Comparison of ENCODE assay signal across 8 cellular contexts in genomic region chr1:37807555-37808368, GRCh38. TPM values are rescaled to one million over a fixed set of nuclear protein-coding genes. Genes with fewer than 3 reads are reported as not detected.
DNase-seq lines count a peak whose midpoint lies in the region; ATAC-seq and TF ChIP-seq lines count a peak whose summit lies in the region.

C1orf122 (plus strand) TSS chr1:37807790; CDS start chr1:37808405, 615 bp downstream.
YRDC (minus strand) TSS chr1:37808208; CDS start chr1:37808180, 28 bp downstream.

- H3K9ac ChIP-seq in skeletal muscle tissue (ENCODE audit: low read depth in 1 of 3, low read length in 3 of 3): peak within 1 kb of the TSS; percentile 82 to 94 (median 93)

- intact Hi-C loops in breast epithelium (cut with DNase I; ENCODE audit: low total_unique reads): loop anchor here (5.0 kb wide), 1 partner anchor 1040 kb away; no protein-coding TSS in a partner anchor

- H3K27me3 ChIP-seq in WERI-Rb-1 (ENCODE audit: insufficient read depth, low read depth, severe bottlenecking): no peaks in the 10 kb centered on the region
- no peaks in the 10 kb centered on the region for H3K27me3 ChIP-seq in breast epithelium
- no peaks in the 10 kb centered on the region for H3K27me3 ChIP-seq in skeletal muscle tissue (ENCODE audit: control insufficient read depth in 3 of 3, insufficient read depth in 3 of 3, low read length in 3 of 3)

- H3K4me3 ChIP-seq in WERI-Rb-1 (ENCODE audit: low read depth, low read length) (peak within 1 kb of the TSS; percentile 69), breast epithelium (peak within 1 kb of the TSS; percentile 88 to 98 (median 96)), iPS-18c (ENCODE audit: insufficient read depth, low read depth, low read length) (peak within 1 kb of the TSS; percentile 65), skeletal muscle tissue (ENCODE audit: low read length in 3 of 3) (peak within 1 kb of the TSS; percentile 74 to 92 (median 86))

- H3K4me1 ChIP-seq in breast epithelium: peaks cover 4 to 14% of the 10 kb centered on the region in 2 donors
- peaks cover 17 to 23% (median 22%) of the 10 kb centered on the region in 3 donors for H3K4me1 ChIP-seq in skeletal muscle tissue (ENCODE audit: control insufficient read depth in 3 of 3, insufficient read depth in 3 of 3, low read length in 3 of 3)

- TF ChIP-seq CTCF in WERI-Rb-1 (IDR thresholded peaks at IDR 0.05; ENCODE audit: low read depth, low read length) (no peak), breast epithelium (IDR thresholded peaks at IDR 0.05) (no peak)

- H3K36me3 ChIP-seq in WERI-Rb-1 (peaks cover 54% of the 10 kb centered on the region), breast epithelium (peaks cover 4% of the 10 kb centered on the region), skeletal muscle tissue (ENCODE audit: control insufficient read depth in 3 of 3, insufficient read depth in 3 of 3, low read length in 3 of 3) (peaks cover 35 to 39% (median 39%) of the 10 kb centered on the region in 3 donors)

- peak; percentile 85 for ATAC-seq in GM18867 (IDR thresholded peaks at IDR 0.05; ENCODE audit: unreplicated experiment)
- ATAC-seq in HG03097 (IDR thresholded peaks at IDR 0.05; ENCODE audit: low FRiP score, unreplicated experiment): peak; percentile 78

- DNase-seq in A172 (ENCODE audit: low spot score) (peak; percentile 67), NCI-H2196 (lab: John Stamatoyannopoulos, UW; ENCODE audit: unreplicated experiment) (peak; percentile 93), WERI-Rb-1 (peak; percentile 95), breast epithelium (ENCODE audit: low spot score in 2 of 2) (peak; percentile 90 to 94)

- H3K9me3 ChIP-seq in WERI-Rb-1 (ENCODE audit: severe bottlenecking) (no peaks in the 10 kb centered on the region), breast epithelium (no peaks in the 10 kb centered on the region), iPS-18c (ENCODE audit: control insufficient read depth, insufficient read depth, low read length) (no peaks in the 10 kb centered on the region), skeletal muscle tissue (ENCODE audit: control insufficient read depth in 3 of 3, low read length in 3 of 3) (no peaks in the 10 kb centered on the region)

- H3K27ac ChIP-seq in WERI-Rb-1 (peak within 1 kb of the TSS; percentile 75), breast epithelium (peak within 1 kb of the TSS; percentile 93 to 98), skeletal muscle tissue (ENCODE audit: low read depth, low read length) (peak within 1 kb of the TSS; percentile 89)

- peak; percentile 68 for TF ChIP-seq POLR2A in breast epithelium (IDR thresholded peaks at IDR 0.05)

RNA-seq across cellular contexts. Expression of gene C1orf122, which starts in this region (rescaled TPM):
- 22.9 and 34.6 TPM in 2 replicates for total RNA-seq in A172 (2014; rRNA removed; shearing (Covaris generic))
- total RNA-seq in breast epithelium (10 to 100 TPM; 58.5 to 64.6 (median 58.9) TPM), skeletal muscle tissue (9.4 TPM)

RNA-seq across cellular contexts. Expression of gene YRDC, which starts in this region (rescaled TPM):
- total RNA-seq in A172 (2014; rRNA removed; shearing (Covaris generic)): 30.6 and 39.5 TPM in 2 replicates
- total RNA-seq in breast epithelium (10 to 100 TPM; 11.6 to 19.3 (median 12.5) TPM), skeletal muscle tissue (7.3 TPM)

Comparison
In these comparisons a context has a peak if more than half of its experiments do, and no peak if none do; other contexts are left out.
1. Peak in every context shown above with its lines: DNase-seq, ATAC-seq, H3K4me3 ChIP-seq and H3K27ac ChIP-seq.